Comparison of ENCODE assay signal across 22 cellular contexts in the genomic region with DNA sequence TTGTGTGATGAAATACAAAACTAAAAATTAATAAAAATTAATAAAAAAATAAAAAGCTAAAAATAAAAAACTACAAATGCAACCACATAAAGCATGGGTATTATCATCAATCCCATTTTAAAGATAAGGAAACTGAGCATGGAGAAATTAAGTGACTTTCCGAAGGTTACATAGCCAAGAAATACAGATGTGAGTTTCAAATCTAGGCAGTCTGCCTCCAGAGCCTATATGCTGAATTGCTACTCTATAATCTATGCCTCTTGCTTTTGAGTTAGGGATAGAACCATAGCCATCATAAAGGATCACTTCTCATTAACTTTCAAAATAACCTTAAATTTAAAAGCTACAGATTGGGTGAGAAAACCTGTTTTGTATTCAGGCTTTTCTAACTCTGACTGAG. TPM values are rescaled to one million over a fixed set of nuclear protein-coding genes. Genes with fewer than 3 reads are reported as not detected.
"Had no signal": no experiment of that assay in that cellular context is flagged by ENCODE, and none has a peak within 500 bp of the region (broad histone marks: within the 10 kb centered on the region; RNA-seq: fewer than 3 reads in every experiment).

No MANE protein-coding gene starts in this region.

- H3K4me3 ChIP-seq: coronary artery, dorsolateral prefrontal cortex, esophagus squamous epithelium, gastroesophageal sphincter, mucosa of descending colon, sigmoid colon, skin epidermis, stomach, thyroid gland, upper lobe of left lung, uterus had no signal

- H3K4me3 Mint-ChIP-seq: natural killer cell, neural crest cell had no signal

- H3K27ac Mint-ChIP-seq: natural killer cell had no signal

- H3K27me3 ChIP-seq: dorsolateral prefrontal cortex, esophagus squamous epithelium, gastroesophageal sphincter, sigmoid colon, stomach, thyroid gland, upper lobe of left lung, uterus had no signal

- DNase-seq: dorsolateral prefrontal cortex; effector CD8-positive, alpha-beta T cell; esophagus squamous epithelium; foreskin fibroblast; glutamatergic neuron; islet precursor cell; mucosa of descending colon; natural killer cell; posterior cingulate gyrus; sigmoid colon; stimulated activated CD4-positive, alpha-beta T cell treated with anti-CD3 and anti-CD28 coated beads, Interleukin-2, amount 100 ng/mL, for 24 hours; stimulated activated naive CD4-positive, alpha-beta T cell; stomach; thyroid gland; upper lobe of left lung; uterus had no signal

- H3K9me3 Mint-ChIP-seq: natural killer cell, neural crest cell had no signal

- H3K36me3 ChIP-seq: esophagus squamous epithelium, gastroesophageal sphincter, sigmoid colon, stomach, thyroid gland, upper lobe of left lung, uterus had no signal

- H3K9me3 ChIP-seq: esophagus squamous epithelium, gastroesophageal sphincter, mucosa of descending colon, sigmoid colon, stomach, thyroid gland, upper lobe of left lung, uterus had no signal

- H3K4me1 Mint-ChIP-seq: neural crest cell had no signal

- H3K4me1 ChIP-seq: esophagus squamous epithelium, gastroesophageal sphincter, sigmoid colon, thyroid gland, upper lobe of left lung, uterus had no signal

- H3K27ac ChIP-seq: coronary artery, dorsolateral prefrontal cortex, epithelial cell of prostate, esophagus squamous epithelium, gastroesophageal sphincter, sigmoid colon, skin epidermis, stomach, thyroid gland, upper lobe of left lung, uterus had no signal

- H3K36me3 Mint-ChIP-seq: natural killer cell had no signal

- ATAC-seq: gastroesophageal sphincter, left lobe of liver, mucosa of descending colon had no signal

RNA-seq across cellular contexts. Expression of a gene that starts 18.8 kb away (rescaled TPM):
- total RNA-seq: neural crest cell had no signal
